ENCODE assay signal across 1 cellular context in the genomic region with DNA sequence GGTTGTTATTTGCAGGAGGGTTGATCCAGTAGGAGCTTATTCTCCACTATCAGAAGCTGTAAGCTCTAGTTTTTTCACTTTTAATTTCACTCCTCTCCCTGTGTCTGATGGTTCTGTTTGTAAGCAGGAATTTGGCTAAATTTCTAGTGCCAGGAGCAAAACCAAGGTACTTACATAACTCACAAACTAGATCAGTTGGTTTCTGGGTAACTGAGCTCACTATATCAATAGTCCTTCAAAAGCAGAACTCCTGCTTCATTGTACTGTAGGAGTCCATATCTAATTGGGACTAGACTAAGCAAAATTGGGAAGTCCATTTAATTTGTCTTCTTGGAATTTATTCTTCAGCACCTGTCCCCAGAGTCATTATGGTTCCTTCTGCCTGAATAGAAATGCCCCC.
TF ChIP-seq lines count a peak whose summit lies in the region.

No MANE protein-coding gene starts in this region.

TF ChIP-seq in GM23338, 12 proteins besides CTCF, POLR2A, EP300 and RAD21 (continued from another document):
- TF ChIP-seq, protein P1, sequence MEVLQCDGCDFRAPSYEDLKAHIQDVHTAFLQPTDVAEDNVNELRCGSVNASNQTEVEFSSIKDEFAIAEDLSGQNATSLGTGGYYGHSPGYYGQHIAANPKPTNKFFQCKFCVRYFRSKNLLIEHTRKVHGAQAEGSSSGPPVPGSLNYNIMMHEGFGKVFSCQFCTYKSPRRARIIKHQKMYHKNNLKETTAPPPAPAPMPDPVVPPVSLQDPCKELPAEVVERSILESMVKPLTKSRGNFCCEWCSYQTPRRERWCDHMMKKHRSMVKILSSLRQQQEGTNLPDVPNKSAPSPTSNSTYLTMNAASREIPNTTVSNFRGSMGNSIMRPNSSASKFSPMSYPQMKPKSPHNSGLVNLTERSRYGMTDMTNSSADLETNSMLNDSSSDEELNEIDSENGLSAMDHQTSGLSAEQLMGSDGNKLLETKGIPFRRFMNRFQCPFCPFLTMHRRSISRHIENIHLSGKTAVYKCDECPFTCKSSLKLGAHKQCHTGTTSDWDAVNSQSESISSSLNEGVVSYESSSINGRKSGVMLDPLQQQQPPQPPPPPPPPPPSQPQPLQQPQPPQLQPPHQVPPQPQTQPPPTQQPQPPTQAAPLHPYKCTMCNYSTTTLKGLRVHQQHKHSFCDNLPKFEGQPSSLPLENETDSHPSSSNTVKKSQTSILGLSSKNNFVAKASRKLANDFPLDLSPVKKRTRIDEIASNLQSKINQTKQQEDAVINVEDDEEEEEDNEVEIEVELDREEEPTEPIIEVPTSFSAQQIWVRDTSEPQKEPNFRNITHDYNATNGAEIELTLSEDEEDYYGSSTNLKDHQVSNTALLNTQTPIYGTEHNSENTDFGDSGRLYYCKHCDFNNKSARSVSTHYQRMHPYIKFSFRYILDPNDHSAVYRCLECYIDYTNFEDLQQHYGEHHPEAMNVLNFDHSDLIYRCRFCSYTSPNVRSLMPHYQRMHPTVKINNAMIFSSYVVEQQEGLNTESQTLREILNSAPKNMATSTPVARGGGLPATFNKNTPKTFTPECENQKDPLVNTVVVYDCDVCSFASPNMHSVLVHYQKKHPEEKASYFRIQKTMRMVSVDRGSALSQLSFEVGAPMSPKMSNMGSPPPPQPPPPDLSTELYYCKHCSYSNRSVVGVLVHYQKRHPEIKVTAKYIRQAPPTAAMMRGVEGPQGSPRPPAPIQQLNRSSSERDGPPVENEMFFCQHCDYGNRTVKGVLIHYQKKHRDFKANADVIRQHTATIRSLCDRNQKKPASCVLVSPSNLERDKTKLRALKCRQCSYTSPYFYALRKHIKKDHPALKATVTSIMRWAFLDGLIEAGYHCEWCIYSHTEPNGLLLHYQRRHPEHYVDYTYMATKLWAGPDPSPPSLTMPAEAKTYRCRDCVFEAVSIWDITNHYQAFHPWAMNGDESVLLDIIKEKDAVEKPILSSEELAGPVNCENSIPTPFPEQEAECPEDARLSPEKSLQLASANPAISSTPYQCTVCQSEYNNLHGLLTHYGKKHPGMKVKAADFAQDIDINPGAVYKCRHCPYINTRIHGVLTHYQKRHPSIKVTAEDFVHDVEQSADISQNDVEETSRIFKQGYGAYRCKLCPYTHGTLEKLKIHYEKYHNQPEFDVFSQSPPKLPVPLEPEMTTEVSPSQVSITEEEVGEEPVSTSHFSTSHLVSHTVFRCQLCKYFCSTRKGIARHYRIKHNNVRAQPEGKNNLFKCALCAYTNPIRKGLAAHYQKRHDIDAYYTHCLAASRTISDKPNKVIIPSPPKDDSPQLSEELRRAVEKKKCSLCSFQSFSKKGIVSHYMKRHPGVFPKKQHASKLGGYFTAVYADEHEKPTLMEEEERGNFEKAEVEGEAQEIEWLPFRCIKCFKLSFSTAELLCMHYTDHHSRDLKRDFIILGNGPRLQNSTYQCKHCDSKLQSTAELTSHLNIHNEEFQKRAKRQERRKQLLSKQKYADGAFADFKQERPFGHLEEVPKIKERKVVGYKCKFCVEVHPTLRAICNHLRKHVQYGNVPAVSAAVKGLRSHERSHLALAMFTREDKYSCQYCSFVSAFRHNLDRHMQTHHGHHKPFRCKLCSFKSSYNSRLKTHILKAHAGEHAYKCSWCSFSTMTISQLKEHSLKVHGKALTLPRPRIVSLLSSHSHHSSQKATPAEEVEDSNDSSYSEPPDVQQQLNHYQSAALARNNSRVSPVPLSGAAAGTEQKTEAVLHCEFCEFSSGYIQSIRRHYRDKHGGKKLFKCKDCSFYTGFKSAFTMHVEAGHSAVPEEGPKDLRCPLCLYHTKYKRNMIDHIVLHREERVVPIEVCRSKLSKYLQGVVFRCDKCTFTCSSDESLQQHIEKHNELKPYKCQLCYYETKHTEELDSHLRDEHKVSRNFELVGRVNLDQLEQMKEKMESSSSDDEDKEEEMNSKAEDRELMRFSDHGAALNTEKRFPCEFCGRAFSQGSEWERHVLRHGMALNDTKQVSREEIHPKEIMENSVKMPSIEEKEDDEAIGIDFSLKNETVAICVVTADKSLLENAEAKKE (CRISPR knock-in tag; IDR thresholded peaks at IDR 0.05) = no peak
- TF ChIP-seq EZH2 (IDR thresholded peaks at IDR 0.05; ENCODE audit: low read depth, unreplicated experiment) (no peak), POLR2AphosphoS5 (IDR thresholded peaks at IDR 0.05; ENCODE audit: low read depth) (no peak)
